ENCODE assay signal across 1 cellular context in the genomic region with DNA sequence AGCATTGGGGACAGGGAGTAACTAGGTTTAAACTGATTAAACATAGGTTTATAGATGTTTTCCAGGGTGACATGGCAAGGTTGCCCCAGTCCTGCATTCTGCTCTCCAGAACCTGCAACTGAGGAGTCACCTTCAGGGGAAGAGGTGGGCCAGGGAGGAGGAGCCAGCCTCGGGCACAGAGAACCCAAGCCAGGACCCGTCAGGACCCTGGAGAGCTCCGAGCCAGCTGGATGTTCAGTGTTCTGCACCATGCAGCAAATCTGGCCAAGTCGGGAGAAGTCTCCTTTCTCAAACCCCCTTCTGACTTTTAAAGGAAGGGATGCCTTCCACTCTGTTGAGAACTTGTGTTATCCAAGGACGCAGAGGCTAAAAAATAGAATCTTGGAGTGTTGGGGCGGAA.
TF ChIP-seq lines count a peak whose summit lies in the region.

No MANE protein-coding gene starts in this region.

TF ChIP-seq in HepG2, 621 proteins besides CTCF, POLR2A, EP300 and RAD21 (continued from another document and continues in another):
- TF ChIP-seq ZNF225 (CRISPR knock-in tag; IDR thresholded peaks at IDR 0.05): no peak
- TF ChIP-seq, protein P1, sequence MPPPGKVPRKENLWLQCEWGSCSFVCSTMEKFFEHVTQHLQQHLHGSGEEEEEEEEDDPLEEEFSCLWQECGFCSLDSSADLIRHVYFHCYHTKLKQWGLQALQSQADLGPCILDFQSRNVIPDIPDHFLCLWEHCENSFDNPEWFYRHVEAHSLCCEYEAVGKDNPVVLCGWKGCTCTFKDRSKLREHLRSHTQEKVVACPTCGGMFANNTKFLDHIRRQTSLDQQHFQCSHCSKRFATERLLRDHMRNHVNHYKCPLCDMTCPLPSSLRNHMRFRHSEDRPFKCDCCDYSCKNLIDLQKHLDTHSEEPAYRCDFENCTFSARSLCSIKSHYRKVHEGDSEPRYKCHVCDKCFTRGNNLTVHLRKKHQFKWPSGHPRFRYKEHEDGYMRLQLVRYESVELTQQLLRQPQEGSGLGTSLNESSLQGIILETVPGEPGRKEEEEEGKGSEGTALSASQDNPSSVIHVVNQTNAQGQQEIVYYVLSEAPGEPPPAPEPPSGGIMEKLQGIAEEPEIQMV (CRISPR knock-in tag; IDR thresholded peaks at IDR 0.05; ENCODE audit: low read depth): no peak
- 0 out of 2 replicates have a peak, but pooled peaks have one; percentile 26 for TF ChIP-seq RARA (CRISPR knock-in tag; IDR thresholded peaks at IDR 0.05)
- no peak for TF ChIP-seq MBNL3 (CRISPR knock-in tag; conservative IDR thresholded peaks at IDR 0.05)
- TF ChIP-seq, protein P2, sequence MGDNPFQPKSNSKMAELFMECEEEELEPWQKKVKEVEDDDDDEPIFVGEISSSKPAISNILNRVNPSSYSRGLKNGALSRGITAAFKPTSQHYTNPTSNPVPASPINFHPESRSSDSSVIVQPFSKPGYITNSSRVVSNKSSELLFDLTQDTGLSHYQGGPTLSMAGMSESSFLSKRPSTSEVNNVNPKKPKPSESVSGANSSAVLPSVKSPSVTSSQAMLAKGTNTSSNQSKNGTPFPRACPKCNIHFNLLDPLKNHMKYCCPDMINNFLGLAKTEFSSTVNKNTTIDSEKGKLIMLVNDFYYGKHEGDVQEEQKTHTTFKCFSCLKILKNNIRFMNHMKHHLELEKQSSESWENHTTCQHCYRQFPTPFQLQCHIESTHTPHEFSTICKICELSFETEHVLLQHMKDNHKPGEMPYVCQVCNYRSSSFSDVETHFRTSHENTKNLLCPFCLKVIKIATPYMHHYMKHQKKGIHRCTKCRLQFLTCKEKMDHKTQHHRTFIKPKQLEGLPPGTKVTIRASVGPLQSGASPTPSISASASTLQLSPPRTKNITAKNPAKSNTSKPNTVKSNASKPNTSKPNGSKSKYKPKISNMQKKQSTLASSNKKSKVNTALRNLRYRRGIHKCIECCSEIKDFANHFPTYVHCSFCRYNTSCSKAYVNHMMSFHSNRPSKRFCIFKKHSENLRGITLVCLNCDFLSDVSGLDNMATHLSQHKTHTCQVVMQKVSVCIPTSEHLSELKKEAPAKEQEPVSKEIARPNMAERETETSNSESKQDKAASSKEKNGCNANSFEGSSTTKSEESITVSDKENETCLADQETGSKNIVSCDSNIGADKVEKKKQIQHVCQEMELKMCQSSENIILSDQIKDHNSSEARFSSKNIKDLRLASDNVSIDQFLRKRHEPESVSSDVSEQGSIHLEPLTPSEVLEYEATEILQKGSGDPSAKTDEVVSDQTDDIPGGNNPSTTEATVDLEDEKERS (CRISPR knock-in tag; IDR thresholded peaks at IDR 0.05): peak; percentile 47; the same call in 1 of the 2 replicates
- 0 out of 2 replicates have a peak, but pooled peaks have one; percentile 21 for TF ChIP-seq MEF2D (CRISPR knock-in tag; IDR thresholded peaks at IDR 0.05)
- TF ChIP-seq, protein P3, sequence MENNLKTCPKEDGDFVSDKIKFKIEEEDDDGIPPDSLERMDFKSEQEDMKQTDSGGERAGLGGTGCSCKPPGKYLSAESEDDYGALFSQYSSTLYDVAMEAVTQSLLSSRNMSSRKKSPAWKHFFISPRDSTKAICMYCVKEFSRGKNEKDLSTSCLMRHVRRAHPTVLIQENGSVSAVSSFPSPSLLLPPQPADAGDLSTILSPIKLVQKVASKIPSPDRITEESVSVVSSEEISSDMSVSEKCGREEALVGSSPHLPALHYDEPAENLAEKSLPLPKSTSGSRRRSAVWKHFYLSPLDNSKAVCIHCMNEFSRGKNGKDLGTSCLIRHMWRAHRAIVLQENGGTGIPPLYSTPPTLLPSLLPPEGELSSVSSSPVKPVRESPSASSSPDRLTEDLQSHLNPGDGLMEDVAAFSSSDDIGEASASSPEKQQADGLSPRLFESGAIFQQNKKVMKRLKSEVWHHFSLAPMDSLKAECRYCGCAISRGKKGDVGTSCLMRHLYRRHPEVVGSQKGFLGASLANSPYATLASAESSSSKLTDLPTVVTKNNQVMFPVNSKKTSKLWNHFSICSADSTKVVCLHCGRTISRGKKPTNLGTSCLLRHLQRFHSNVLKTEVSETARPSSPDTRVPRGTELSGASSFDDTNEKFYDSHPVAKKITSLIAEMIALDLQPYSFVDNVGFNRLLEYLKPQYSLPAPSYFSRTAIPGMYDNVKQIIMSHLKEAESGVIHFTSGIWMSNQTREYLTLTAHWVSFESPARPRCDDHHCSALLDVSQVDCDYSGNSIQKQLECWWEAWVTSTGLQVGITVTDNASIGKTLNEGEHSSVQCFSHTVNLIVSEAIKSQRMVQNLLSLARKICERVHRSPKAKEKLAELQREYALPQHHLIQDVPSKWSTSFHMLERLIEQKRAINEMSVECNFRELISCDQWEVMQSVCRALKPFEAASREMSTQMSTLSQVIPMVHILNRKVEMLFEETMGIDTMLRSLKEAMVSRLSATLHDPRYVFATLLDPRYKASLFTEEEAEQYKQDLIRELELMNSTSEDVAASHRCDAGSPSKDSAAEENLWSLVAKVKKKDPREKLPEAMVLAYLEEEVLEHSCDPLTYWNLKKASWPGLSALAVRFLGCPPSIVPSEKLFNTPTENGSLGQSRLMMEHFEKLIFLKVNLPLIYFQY (CRISPR knock-in tag; IDR thresholded peaks at IDR 0.05; ENCODE audit: borderline replicate concordance): peak; percentile 62; the same call in 1 of the 2 replicates
- peak; percentile 87 for TF ChIP-seq ZSCAN9 (CRISPR knock-in tag; IDR thresholded peaks at IDR 0.05; ENCODE audit: borderline replicate concordance)
- TF ChIP-seq KMT2B (CRISPR knock-in tag; IDR thresholded peaks at IDR 0.05): 0 out of 2 replicates have a peak, but pooled peaks have one; percentile 32
- 0 out of 2 replicates have a peak, but pooled peaks have one; percentile 22 for TF ChIP-seq ZNF317 (CRISPR knock-in tag; IDR thresholded peaks at IDR 0.05)
- TF ChIP-seq HOXA5 (CRISPR knock-in tag; IDR thresholded peaks at IDR 0.05): peak; percentile 72; the same call in 1 of the 2 replicates
- no peak for TF ChIP-seq ZMYM3 (CRISPR knock-in tag; IDR thresholded peaks at IDR 0.05)
- TF ChIP-seq RFX3 (CRISPR knock-in tag; IDR thresholded peaks at IDR 0.05): no peak
- TF ChIP-seq ZNF878 (CRISPR knock-in tag; IDR thresholded peaks at IDR 0.05): 0 out of 2 replicates have a peak, but pooled peaks have one; percentile 51
- no peak for TF ChIP-seq ZNF501 (CRISPR knock-in tag; IDR thresholded peaks at IDR 0.05)
- TF ChIP-seq, protein P4, sequence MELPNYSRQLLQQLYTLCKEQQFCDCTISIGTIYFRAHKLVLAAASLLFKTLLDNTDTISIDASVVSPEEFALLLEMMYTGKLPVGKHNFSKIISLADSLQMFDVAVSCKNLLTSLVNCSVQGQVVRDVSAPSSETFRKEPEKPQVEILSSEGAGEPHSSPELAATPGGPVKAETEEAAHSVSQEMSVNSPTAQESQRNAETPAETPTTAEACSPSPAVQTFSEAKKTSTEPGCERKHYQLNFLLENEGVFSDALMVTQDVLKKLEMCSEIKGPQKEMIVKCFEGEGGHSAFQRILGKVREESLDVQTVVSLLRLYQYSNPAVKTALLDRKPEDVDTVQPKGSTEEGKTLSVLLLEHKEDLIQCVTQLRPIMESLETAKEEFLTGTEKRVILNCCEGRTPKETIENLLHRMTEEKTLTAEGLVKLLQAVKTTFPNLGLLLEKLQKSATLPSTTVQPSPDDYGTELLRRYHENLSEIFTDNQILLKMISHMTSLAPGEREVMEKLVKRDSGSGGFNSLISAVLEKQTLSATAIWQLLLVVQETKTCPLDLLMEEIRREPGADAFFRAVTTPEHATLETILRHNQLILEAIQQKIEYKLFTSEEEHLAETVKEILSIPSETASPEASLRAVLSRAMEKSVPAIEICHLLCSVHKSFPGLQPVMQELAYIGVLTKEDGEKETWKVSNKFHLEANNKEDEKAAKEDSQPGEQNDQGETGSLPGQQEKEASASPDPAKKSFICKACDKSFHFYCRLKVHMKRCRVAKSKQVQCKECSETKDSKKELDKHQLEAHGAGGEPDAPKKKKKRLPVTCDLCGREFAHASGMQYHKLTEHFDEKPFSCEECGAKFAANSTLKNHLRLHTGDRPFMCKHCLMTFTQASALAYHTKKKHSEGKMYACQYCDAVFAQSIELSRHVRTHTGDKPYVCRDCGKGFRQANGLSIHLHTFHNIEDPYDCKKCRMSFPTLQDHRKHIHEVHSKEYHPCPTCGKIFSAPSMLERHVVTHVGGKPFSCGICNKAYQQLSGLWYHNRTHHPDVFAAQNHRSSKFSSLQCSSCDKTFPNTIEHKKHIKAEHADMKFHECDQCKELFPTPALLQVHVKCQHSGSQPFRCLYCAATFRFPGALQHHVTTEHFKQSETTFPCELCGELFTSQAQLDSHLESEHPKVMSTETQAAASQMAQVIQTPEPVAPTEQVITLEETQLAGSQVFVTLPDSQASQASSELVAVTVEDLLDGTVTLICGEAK (IDR thresholded peaks at IDR 0.05): no peak
- TF ChIP-seq, protein P4 (CRISPR knock-in tag; IDR thresholded peaks at IDR 0.05): 0 out of 2 replicates have a peak, but pooled peaks have one; percentile 38
- TF ChIP-seq, protein P5, sequence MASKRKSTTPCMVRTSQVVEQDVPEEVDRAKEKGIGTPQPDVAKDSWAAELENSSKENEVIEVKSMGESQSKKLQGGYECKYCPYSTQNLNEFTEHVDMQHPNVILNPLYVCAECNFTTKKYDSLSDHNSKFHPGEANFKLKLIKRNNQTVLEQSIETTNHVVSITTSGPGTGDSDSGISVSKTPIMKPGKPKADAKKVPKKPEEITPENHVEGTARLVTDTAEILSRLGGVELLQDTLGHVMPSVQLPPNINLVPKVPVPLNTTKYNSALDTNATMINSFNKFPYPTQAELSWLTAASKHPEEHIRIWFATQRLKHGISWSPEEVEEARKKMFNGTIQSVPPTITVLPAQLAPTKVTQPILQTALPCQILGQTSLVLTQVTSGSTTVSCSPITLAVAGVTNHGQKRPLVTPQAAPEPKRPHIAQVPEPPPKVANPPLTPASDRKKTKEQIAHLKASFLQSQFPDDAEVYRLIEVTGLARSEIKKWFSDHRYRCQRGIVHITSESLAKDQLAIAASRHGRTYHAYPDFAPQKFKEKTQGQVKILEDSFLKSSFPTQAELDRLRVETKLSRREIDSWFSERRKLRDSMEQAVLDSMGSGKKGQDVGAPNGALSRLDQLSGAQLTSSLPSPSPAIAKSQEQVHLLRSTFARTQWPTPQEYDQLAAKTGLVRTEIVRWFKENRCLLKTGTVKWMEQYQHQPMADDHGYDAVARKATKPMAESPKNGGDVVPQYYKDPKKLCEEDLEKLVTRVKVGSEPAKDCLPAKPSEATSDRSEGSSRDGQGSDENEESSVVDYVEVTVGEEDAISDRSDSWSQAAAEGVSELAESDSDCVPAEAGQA (IDR thresholded peaks at IDR 0.05; ENCODE audit: low read depth): no peak
- TF ChIP-seq, protein P5 (CRISPR knock-in tag; IDR thresholded peaks at IDR 0.05; ENCODE audit: borderline replicate concordance): no peak
- TF ChIP-seq MEIS2 (CRISPR knock-in tag; IDR thresholded peaks at IDR 0.05): 0 out of 2 replicates have a peak, but pooled peaks have one; percentile 59
- TF ChIP-seq, protein P6, sequence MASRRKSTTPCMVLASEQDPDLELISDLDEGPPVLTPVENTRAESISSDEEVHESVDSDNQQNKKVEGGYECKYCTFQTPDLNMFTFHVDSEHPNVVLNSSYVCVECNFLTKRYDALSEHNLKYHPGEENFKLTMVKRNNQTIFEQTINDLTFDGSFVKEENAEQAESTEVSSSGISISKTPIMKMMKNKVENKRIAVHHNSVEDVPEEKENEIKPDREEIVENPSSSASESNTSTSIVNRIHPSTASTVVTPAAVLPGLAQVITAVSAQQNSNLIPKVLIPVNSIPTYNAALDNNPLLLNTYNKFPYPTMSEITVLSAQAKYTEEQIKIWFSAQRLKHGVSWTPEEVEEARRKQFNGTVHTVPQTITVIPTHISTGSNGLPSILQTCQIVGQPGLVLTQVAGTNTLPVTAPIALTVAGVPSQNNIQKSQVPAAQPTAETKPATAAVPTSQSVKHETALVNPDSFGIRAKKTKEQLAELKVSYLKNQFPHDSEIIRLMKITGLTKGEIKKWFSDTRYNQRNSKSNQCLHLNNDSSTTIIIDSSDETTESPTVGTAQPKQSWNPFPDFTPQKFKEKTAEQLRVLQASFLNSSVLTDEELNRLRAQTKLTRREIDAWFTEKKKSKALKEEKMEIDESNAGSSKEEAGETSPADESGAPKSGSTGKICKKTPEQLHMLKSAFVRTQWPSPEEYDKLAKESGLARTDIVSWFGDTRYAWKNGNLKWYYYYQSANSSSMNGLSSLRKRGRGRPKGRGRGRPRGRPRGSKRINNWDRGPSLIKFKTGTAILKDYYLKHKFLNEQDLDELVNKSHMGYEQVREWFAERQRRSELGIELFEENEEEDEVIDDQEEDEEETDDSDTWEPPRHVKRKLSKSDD (CRISPR knock-in tag; IDR thresholded peaks at IDR 0.05; ENCODE audit: low read depth): no peak
- TF ChIP-seq NKX3-1 (CRISPR knock-in tag; IDR thresholded peaks at IDR 0.05): 0 out of 2 replicates have a peak, but pooled peaks have one; percentile 52
